Comparison of ENCODE assay signal across 31 cellular contexts in the genomic region with DNA sequence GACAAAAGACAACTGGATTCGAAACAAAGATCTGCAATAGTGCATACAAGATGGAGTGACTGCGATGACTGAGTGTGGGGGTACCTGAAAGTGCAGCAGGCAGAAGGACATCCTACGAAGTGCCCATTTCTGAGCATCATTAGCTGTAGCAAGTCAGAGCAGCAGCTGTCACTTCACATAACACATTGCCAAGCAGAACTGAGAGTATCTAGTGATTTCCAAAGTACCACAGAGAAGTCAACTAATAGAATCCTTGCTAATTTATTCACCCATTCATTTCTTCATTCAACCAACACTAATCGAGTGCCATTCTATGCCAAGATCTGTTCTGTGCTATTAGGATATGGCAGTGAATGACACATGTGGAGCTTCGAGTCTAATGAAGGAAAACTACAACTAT.
"Had no signal": no experiment of that assay in that cellular context is flagged by ENCODE, and none has a peak within 500 bp of the region (broad histone marks: within the 10 kb centered on the region; RNA-seq: fewer than 3 reads in every experiment).

No MANE protein-coding gene starts in this region.

- H3K36me3 ChIP-seq: esophagus muscularis mucosa, heart left ventricle, neutrophil, right lobe of liver, thoracic aorta, upper lobe of right lung, WERI-Rb-1 had no signal

- H3K27me3 Mint-ChIP-seq: activated CD4-positive, alpha-beta memory T cell treated with anti-CD3 and anti-CD28 coated beads, Interleukin-2, amount 10 ng/mL, durations not matched to agents 7 days and 5 days; activated T-cell treated with anti-CD3 and anti-CD28 coated beads, Interleukin-2, amount 50 U/mL, for 24 hours; dendritic cell treated with granulocyte-macrophage colony-stimulating factor and Interleukin-4, amounts not matched to agents 40 ng/mL and 50 ng/mL, for 4 days; naive B cell; stimulated activated naive CD8-positive, alpha-beta T cell treated with anti-CD3 and anti-CD28 coated beads, Interleukin-15, Interleukin-2, amounts not matched to agents 100 ng/mL and 50 ng/mL, for 24 hours had no signal

- H3K36me3 Mint-ChIP-seq: immature natural killer cell, mesothelial cell of epicardium, naive B cell had no signal

- H3K27me3 ChIP-seq: esophagus muscularis mucosa, foreskin keratinocyte, heart left ventricle, neutrophil, right lobe of liver, upper lobe of right lung had no signal

- H3K4me3 ChIP-seq: esophagus muscularis mucosa, heart left ventricle, right lobe of liver, thoracic aorta, upper lobe of right lung had no signal

- FAIRE-seq: astrocyte, kidney, TTC549 had no signal

- H3K27ac ChIP-seq: esophagus muscularis mucosa, foreskin keratinocyte, heart left ventricle, neutrophil, right lobe of liver, thoracic aorta, upper lobe of right lung, WERI-Rb-1 had no signal

- H3K4me1 ChIP-seq: esophagus muscularis mucosa, foreskin keratinocyte, heart left ventricle, right lobe of liver, upper lobe of right lung had no signal

- H3K4me1 Mint-ChIP-seq: activated CD4-positive, alpha-beta memory T cell treated with anti-CD3 and anti-CD28 coated beads, Interleukin-2, amount 10 ng/mL, durations not matched to agents 7 days and 5 days; activated CD4-positive, alpha-beta T cell treated with anti-CD3 and anti-CD28 coated beads, Interleukin-2, amount 10 ng/mL, durations not matched to agents 7 days and 5 days; immature natural killer cell; mesothelial cell of epicardium had no signal

- ATAC-seq: activated CD4-positive, CD25-positive, alpha-beta regulatory T cell treated with anti-CD3 and anti-CD28 coated beads, Interleukin-2, amount 50 U/mL, for 24 hours; foreskin keratinocyte; heart left ventricle; left colon; right lobe of liver; upper lobe of right lung had no signal

- H3K4me3 Mint-ChIP-seq: activated CD4-positive, alpha-beta memory T cell treated with anti-CD3 and anti-CD28 coated beads, Interleukin-2, amount 10 ng/mL, durations not matched to agents 7 days and 5 days; activated CD4-positive, alpha-beta T cell treated with anti-CD3 and anti-CD28 coated beads, Interleukin-2, amount 10 ng/mL, durations not matched to agents 7 days and 5 days; activated T-cell treated with anti-CD3 and anti-CD28 coated beads, Interleukin-2, amount 50 U/mL, for 24 hours; dendritic cell treated with granulocyte-macrophage colony-stimulating factor and Interleukin-4, amounts not matched to agents 40 ng/mL and 50 ng/mL, for 4 days; immature natural killer cell; mesothelial cell of epicardium; naive B cell; nephron progenitor cell; stimulated activated naive CD8-positive, alpha-beta T cell treated with anti-CD3 and anti-CD28 coated beads, Interleukin-15, Interleukin-2, amounts not matched to agents 100 ng/mL and 50 ng/mL, for 24 hours had no signal

- H3K9me3 Mint-ChIP-seq: activated CD4-positive, alpha-beta memory T cell treated with anti-CD3 and anti-CD28 coated beads, Interleukin-2, amount 10 ng/mL, durations not matched to agents 7 days and 5 days; activated CD4-positive, alpha-beta T cell treated with anti-CD3 and anti-CD28 coated beads, Interleukin-2, amount 10 ng/mL, durations not matched to agents 7 days and 5 days; activated T-cell treated with anti-CD3 and anti-CD28 coated beads, Interleukin-2, amount 50 U/mL, for 24 hours; dendritic cell treated with granulocyte-macrophage colony-stimulating factor and Interleukin-4, amounts not matched to agents 40 ng/mL and 50 ng/mL, for 4 days; immature natural killer cell; mesothelial cell of epicardium; naive B cell; nephron progenitor cell; stimulated activated naive CD8-positive, alpha-beta T cell treated with anti-CD3 and anti-CD28 coated beads, Interleukin-15, Interleukin-2, amounts not matched to agents 100 ng/mL and 50 ng/mL, for 24 hours had no signal

- H3K27ac Mint-ChIP-seq: activated CD4-positive, alpha-beta memory T cell treated with anti-CD3 and anti-CD28 coated beads, Interleukin-2, amount 10 ng/mL, durations not matched to agents 7 days and 5 days; activated CD4-positive, alpha-beta T cell treated with anti-CD3 and anti-CD28 coated beads, Interleukin-2, amount 10 ng/mL, durations not matched to agents 7 days and 5 days; activated T-cell treated with anti-CD3 and anti-CD28 coated beads, Interleukin-2, amount 50 U/mL, for 24 hours; dendritic cell treated with granulocyte-macrophage colony-stimulating factor and Interleukin-4, amounts not matched to agents 40 ng/mL and 50 ng/mL, for 4 days; mesothelial cell of epicardium; naive B cell; nephron progenitor cell; stimulated activated naive CD8-positive, alpha-beta T cell treated with anti-CD3 and anti-CD28 coated beads, Interleukin-15, Interleukin-2, amounts not matched to agents 100 ng/mL and 50 ng/mL, for 24 hours had no signal

- DNase-seq: activated CD4-positive, alpha-beta memory T cell treated with anti-CD3 and anti-CD28 coated beads, Interleukin-2, amount 10 ng/mL, durations not matched to agents 7 days and 5 days; activated CD4-positive, alpha-beta T cell treated with anti-CD3 and anti-CD28 coated beads, Interleukin-2, amount 10 ng/mL, durations not matched to agents 7 days and 5 days; activated CD8-positive, alpha-beta memory T cell treated with anti-CD3 and anti-CD28 coated beads, Interleukin-2, amount 50 U/mL, for 48 hours; activated gamma-delta T cell treated with Interleukin-2 at 50 U/mL for 16 hours; activated naive CD4-positive, alpha-beta T cell treated with anti-CD3 and anti-CD28 coated beads, Interleukin-2, amount 50 U/mL, for 16 hours; activated T-cell treated with anti-CD3 and anti-CD28 coated beads, Interleukin-2, amount 50 U/mL, for 24 hours; amniotic stem cell; central memory CD4-positive, alpha-beta T cell; foreskin keratinocyte; heart left ventricle; hypothalamus; immature natural killer cell; kidney; left colon; mammary epithelial cell; naive B cell; nephron progenitor cell; right lobe of liver; stimulated activated CD4-positive, alpha-beta T cell treated with anti-CD3 and anti-CD28 coated beads, Interleukin-2, amount 100 ng/mL, for 48 hours; T-helper 9 cell; upper lobe of right lung; WERI-Rb-1 had no signal

- H3K9me3 ChIP-seq: esophagus muscularis mucosa, heart left ventricle, neutrophil, right lobe of liver, thoracic aorta, upper lobe of right lung had no signal
